In the genomic region with DNA sequence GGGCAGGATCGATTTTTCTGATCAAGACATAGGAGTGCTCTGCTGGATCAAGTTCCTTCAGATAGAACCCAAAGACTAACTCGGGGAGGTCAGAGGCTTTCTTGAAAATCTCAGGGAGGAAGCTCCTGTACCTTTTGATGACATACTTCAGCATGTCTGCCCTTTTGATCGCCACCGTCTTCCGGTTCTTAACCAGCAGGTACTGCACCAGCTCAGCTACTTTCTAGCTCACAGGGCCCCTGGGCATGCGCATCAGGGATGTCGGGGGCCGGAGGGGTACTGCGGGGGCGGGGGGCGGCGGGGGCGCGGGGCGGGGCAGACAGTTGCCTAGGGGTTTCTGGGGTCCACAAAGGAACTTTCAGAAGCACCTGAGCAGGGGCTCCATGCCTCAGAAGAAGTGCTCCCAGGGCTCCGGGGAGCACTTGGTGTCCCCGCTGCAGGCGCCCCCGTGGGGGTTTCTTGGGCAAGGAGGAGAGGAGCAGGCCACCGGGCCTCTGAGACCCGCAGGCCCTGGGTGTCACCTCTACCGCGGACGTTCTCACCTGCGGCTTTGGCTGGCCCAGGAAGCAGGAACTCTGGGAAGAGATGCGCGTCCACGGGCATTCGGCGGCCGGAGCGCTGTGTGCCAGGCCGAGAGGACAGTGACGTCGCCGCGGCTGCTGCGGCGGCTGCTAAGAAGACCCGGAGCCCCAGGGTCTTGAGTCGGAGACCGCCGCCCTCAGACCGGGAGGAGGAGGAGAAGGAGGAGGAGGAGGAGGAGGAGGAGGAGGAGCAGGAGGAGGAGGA, we compare ENCODE assay signal across 17 cellular contexts. TPM values are rescaled to one million over a fixed set of nuclear protein-coding genes. Genes with fewer than 3 reads are reported as not detected.
DNase-seq lines count a peak whose midpoint lies in the region; ATAC-seq and TF ChIP-seq lines count a peak whose summit lies in the region.
"Not testable (repeated sequence)": the region's sequence is repeated elsewhere in the genome, so short reads cannot be mapped to it uniquely, and the experiment has no call there.
"Had no signal": no experiment of that assay in that cellular context is flagged by ENCODE, and none has a peak within 500 bp of the region (broad histone marks: within the 10 kb centered on the region; RNA-seq: fewer than 3 reads in every experiment).

No MANE protein-coding gene starts in this region.

- H3K4me3 ChIP-seq in mucosa of descending colon = not testable (repeated sequence)

- not testable (repeated sequence) for TF ChIP-seq CTCF in CD4-positive, alpha-beta T cell (IDR thresholded peaks at IDR 0.05); mucosa of descending colon (IDR thresholded peaks at IDR 0.05)

- H3K27ac Mint-ChIP-seq in CD4-positive, alpha-beta T cell; activated naive CD8-positive, alpha-beta T cell treated with anti-CD3 and anti-CD28 coated beads, Interleukin-2, amount 10 ng/mL, durations not matched to agents 7 days and 5 days: not testable (repeated sequence)

- H3K27me3 ChIP-seq in CD4-positive, alpha-beta T cell (ENCODE audit: control insufficient read depth, insufficient read depth, low read length) = not testable (repeated sequence)

- not testable (repeated sequence) for H3K36me3 ChIP-seq in mucosa of descending colon (ENCODE audit: low read depth)

- CTCF ChIA-PET in CD4-positive, alpha-beta T cell (lab: Charles Lee) = not testable (repeated sequence)

- peak; percentile 78 for ATAC-seq in CD4-positive, alpha-beta T cell (ENCODE audit: poor library complexity)
- peak; percentile 44 for ATAC-seq in GM18873 (IDR thresholded peaks at IDR 0.05; ENCODE audit: low FRiP score, unreplicated experiment)
- peak; percentile 68 for ATAC-seq in GM21360 (IDR thresholded peaks at IDR 0.05; ENCODE audit: unreplicated experiment)
- peak; percentile 54 for ATAC-seq in HG02642 (IDR thresholded peaks at IDR 0.05; ENCODE audit: poor library complexity, unreplicated experiment)
- peak; percentile 70 for ATAC-seq in HG03103 (IDR thresholded peaks at IDR 0.05; ENCODE audit: low read depth, unreplicated experiment)
- ATAC-seq in HG03571 (IDR thresholded peaks at IDR 0.05; ENCODE audit: unreplicated experiment) = peak; percentile 69
- peak; percentile 87 for ATAC-seq in activated naive CD8-positive, alpha-beta T cell treated with anti-CD3 and anti-CD28 coated beads, Interleukin-2, amount 10 ng/mL, durations not matched to agents 7 days and 5 days (ENCODE audit: low read depth)
- peak; percentile 82 for ATAC-seq in mucosa of descending colon

- POLR2A ChIA-PET in CD4-positive, alpha-beta T cell (lab: Charles Lee); activated naive CD8-positive, alpha-beta T cell treated with anti-CD3 and anti-CD28 coated beads, Interleukin-2, amount 10 ng/mL, durations not matched to agents 7 days and 5 days (lab: Charles Lee): not testable (repeated sequence)

- DNase-seq in CD4-positive, alpha-beta T cell; activated naive CD8-positive, alpha-beta T cell treated with anti-CD3 and anti-CD28 coated beads, Interleukin-2, amount 10 ng/mL, durations not matched to agents 7 days and 5 days; mucosa of descending colon: not testable (repeated sequence)

- H3K9me3 Mint-ChIP-seq in CD4-positive, alpha-beta T cell; activated naive CD8-positive, alpha-beta T cell treated with anti-CD3 and anti-CD28 coated beads, Interleukin-2, amount 10 ng/mL, durations not matched to agents 7 days and 5 days: not testable (repeated sequence)

- not testable (repeated sequence) for H3K4me1 Mint-ChIP-seq in CD4-positive, alpha-beta T cell (ENCODE audit: low read depth); activated naive CD8-positive, alpha-beta T cell treated with anti-CD3 and anti-CD28 coated beads, Interleukin-2, amount 10 ng/mL, durations not matched to agents 7 days and 5 days

- not testable (repeated sequence) for H3K4me3 Mint-ChIP-seq in CD4-positive, alpha-beta T cell; activated naive CD8-positive, alpha-beta T cell treated with anti-CD3 and anti-CD28 coated beads, Interleukin-2, amount 10 ng/mL, durations not matched to agents 7 days and 5 days

- H3K27me3 Mint-ChIP-seq in CD4-positive, alpha-beta T cell; activated naive CD8-positive, alpha-beta T cell treated with anti-CD3 and anti-CD28 coated beads, Interleukin-2, amount 10 ng/mL, durations not matched to agents 7 days and 5 days: not testable (repeated sequence)

- H3K36me3 Mint-ChIP-seq in CD4-positive, alpha-beta T cell (ENCODE audit: low read depth); activated naive CD8-positive, alpha-beta T cell treated with anti-CD3 and anti-CD28 coated beads, Interleukin-2, amount 10 ng/mL, durations not matched to agents 7 days and 5 days: not testable (repeated sequence)

- H3K9me3 ChIP-seq in CD4-positive, alpha-beta T cell (ENCODE audit: control insufficient read depth, low read length); mucosa of descending colon: not testable (repeated sequence)

- not testable (repeated sequence) for H3K4me1 ChIP-seq in mucosa of descending colon (ENCODE audit: low read depth)

- intact Hi-C loops in CD4-positive, alpha-beta T cell (cut with DNase I, micrococcal nuclease); mucosa of descending colon (cut with DNase I, micrococcal nuclease): not testable (repeated sequence)

- not testable (repeated sequence) for H3K27ac ChIP-seq in CD4-positive, alpha-beta T cell (ENCODE audit: low read depth, low read length)

RNA-seq across cellular contexts. Expression of a gene that starts 0.4 kb away (rescaled TPM):
- under 1 TPM; 0.50 to 0.85 TPM for total RNA-seq in CD4-positive, alpha-beta T cell
- under 1 TPM; 0.28 to 0.31 TPM for total RNA-seq in activated naive CD8-positive, alpha-beta T cell treated with anti-CD3 and anti-CD28 coated beads, Interleukin-2, amount 10 ng/mL, durations not matched to agents 7 days and 5 days
- total RNA-seq in mucosa of descending colon = not detected
- total RNA-seq: activated CD8-positive, alpha-beta memory T cell treated with anti-CD3 and anti-CD28 coated beads for 36 hours; cardiac septum; esophagus muscularis mucosa; H4; liver; M059J; OCI-LY7; subcutaneous adipose tissue had no signal

RNA-seq across cellular contexts. Expression of a gene that starts 5.2 kb away (rescaled TPM):
- not detected for total RNA-seq in CD4-positive, alpha-beta T cell
- not detected for total RNA-seq in activated naive CD8-positive, alpha-beta T cell treated with anti-CD3 and anti-CD28 coated beads, Interleukin-2, amount 10 ng/mL, durations not matched to agents 7 days and 5 days
- total RNA-seq in mucosa of descending colon = not detected
- total RNA-seq: activated CD8-positive, alpha-beta memory T cell treated with anti-CD3 and anti-CD28 coated beads for 36 hours; cardiac septum; esophagus muscularis mucosa; H4; liver; M059J; OCI-LY7; subcutaneous adipose tissue; uterus had no signal

RNA-seq across cellular contexts. Expression of a gene that starts 30.8 kb away (rescaled TPM):
- total RNA-seq in CD4-positive, alpha-beta T cell = not detected
- total RNA-seq in activated naive CD8-positive, alpha-beta T cell treated with anti-CD3 and anti-CD28 coated beads, Interleukin-2, amount 10 ng/mL, durations not matched to agents 7 days and 5 days = not detected
- total RNA-seq in mucosa of descending colon = not detected
- total RNA-seq: activated CD8-positive, alpha-beta memory T cell treated with anti-CD3 and anti-CD28 coated beads for 36 hours; cardiac septum; esophagus muscularis mucosa; H4; liver; M059J; OCI-LY7; subcutaneous adipose tissue; uterus had no signal

RNA-seq across cellular contexts. Expression of a gene that starts 59.5 kb away (rescaled TPM):
- total RNA-seq in CD4-positive, alpha-beta T cell = not detected
- total RNA-seq in activated naive CD8-positive, alpha-beta T cell treated with anti-CD3 and anti-CD28 coated beads, Interleukin-2, amount 10 ng/mL, durations not matched to agents 7 days and 5 days = not detected
- under 1 TPM in 1 of 3 donors, not detected in 2; 0.25 TPM for total RNA-seq in mucosa of descending colon
- total RNA-seq: activated CD8-positive, alpha-beta memory T cell treated with anti-CD3 and anti-CD28 coated beads for 36 hours; cardiac septum; esophagus muscularis mucosa; H4; liver; M059J; OCI-LY7; subcutaneous adipose tissue had no signal
